ENCODE assay signal across 8 cellular contexts in the genomic region with DNA sequence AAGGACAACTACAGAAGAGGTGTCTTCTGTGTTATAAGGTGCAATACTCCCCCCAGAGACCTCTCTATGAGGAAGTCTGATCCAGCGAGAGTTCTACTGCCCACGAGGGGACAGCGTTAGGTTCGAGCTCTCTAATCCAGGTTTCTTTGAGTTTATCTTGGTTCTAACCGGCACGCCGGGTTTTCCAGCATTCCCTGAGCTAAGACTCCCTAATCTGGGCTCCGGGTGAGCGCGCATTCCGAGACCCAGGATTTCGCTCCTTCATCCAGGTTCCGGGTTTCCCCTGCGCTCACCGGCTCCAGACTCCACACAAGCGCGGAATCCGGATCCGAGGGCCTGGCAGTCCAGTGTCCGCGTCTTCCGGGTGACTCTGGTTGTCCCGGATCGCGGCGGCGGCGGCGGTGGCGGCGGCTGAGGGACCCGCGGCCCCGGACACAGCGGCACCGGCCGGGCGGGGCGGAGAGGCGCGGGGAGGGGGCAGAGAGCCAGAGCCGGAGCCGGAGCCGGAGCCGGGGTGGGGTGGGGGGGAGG. TPM values are rescaled to one million over a fixed set of nuclear protein-coding genes. Genes with fewer than 3 reads are reported as not detected.
A peak's percentile ranks its signal among the peaks of the same experiment; 100 is the strongest.
DNase-seq lines count a peak whose midpoint lies in the region; ATAC-seq and TF ChIP-seq lines count a peak whose summit lies in the region.

A gene with protein sequence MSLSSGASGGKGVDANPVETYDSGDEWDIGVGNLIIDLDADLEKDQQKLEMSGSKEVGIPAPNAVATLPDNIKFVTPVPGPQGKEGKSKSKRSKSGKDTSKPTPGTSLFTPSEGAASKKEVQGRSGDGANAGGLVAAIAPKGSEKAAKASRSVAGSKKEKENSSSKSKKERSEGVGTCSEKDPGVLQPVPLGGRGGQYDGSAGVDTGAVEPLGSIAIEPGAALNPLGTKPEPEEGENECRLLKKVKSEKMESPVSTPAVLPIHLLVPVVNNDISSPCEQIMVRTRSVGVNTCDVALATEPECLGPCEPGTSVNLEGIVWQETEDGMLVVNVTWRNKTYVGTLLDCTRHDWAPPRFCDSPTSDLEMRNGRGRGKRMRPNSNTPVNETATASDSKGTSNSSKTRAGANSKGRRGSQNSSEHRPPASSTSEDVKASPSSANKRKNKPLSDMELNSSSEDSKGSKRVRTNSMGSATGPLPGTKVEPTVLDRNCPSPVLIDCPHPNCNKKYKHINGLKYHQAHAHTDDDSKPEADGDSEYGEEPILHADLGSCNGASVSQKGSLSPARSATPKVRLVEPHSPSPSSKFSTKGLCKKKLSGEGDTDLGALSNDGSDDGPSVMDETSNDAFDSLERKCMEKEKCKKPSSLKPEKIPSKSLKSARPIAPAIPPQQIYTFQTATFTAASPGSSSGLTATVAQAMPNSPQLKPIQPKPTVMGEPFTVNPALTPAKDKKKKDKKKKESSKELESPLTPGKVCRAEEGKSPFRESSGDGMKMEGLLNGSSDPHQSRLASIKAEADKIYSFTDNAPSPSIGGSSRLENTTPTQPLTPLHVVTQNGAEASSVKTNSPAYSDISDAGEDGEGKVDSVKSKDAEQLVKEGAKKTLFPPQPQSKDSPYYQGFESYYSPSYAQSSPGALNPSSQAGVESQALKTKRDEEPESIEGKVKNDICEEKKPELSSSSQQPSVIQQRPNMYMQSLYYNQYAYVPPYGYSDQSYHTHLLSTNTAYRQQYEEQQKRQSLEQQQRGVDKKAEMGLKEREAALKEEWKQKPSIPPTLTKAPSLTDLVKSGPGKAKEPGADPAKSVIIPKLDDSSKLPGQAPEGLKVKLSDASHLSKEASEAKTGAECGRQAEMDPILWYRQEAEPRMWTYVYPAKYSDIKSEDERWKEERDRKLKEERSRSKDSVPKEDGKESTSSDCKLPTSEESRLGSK (N-terminal part only) (plus strand): TSS at position 373 of the 531 bp plus-strand sequence. CDS start 38,842 bp downstream, outside the sequence.

- peak in 1 of 4 donors; percentile 68 for TF ChIP-seq POLR2A in upper lobe of left lung (IDR thresholded peaks at IDR 0.05)

- WGBS in upper lobe of left lung, 2 donors: 0 to 4% methylated on average over 7 to 12 of the region's 45 CpGs

- intact Hi-C loops in T-helper 2 cell treated with Interferon-gamma antibody and Interleukin-4, amounts not matched to agents 100 ng/mL and 5 ng/mL, for 36 hours (cut with micrococcal nuclease): loop anchor here (1.0 kb wide), 1 partner anchor 73 kb away; a partner anchor contains a TSS
- intact Hi-C loops in left ventricle myocardium superior (cut with micrococcal nuclease): no loop called here

- TF ChIP-seq CTCF in HEK293 (tag by site-specific recombination; IDR thresholded peaks at IDR 0.05) (peak; percentile 36; the same call in 1 of the 2 replicates), progenitor cell of endocrine pancreas (IDR thresholded peaks at IDR 0.05; ENCODE audit: unreplicated experiment) (no peak), upper lobe of left lung (IDR thresholded peaks at IDR 0.05) (peak in 1 of 6 experiments; percentile 27)

- peaks cover 74% of the 10 kb centered on the region for H3K4me1 Mint-ChIP-seq in progenitor cell of endocrine pancreas (ENCODE audit: low read depth)

- CTCF ChIA-PET in HEK293 (lab: Yijun Ruan, JAX): interaction anchor here (0.5 to 0.6 kb wide), 2 partner anchors 34 to 186 kb away, joined by 3 to 4 read pairs; no protein-coding TSS in a partner anchor

- H3K27ac Mint-ChIP-seq in progenitor cell of endocrine pancreas: peak within 1 kb of the TSS; percentile 95

- DNase-seq in EH (ENCODE audit: low read depth) (peak; percentile 94), NCI-H146 (lab: John Stamatoyannopoulos, UW) (peak; percentile 80), left ventricle myocardium superior (peak; percentile 97), progenitor cell of endocrine pancreas (ENCODE audit: low spot score, unreplicated experiment) (peak; percentile 99), upper lobe of left lung (peak; percentile 94 to 98)

- H3K4me1 ChIP-seq in HEK293 (ENCODE audit: control insufficient read depth, insufficient read depth, low read length) (peaks cover 24% of the 10 kb centered on the region), upper lobe of left lung (peaks cover 47 to 67% (median 54%) of the 10 kb centered on the region in 4 donors)

- no peaks in the 10 kb centered on the region for H3K27me3 Mint-ChIP-seq in progenitor cell of endocrine pancreas

- H3K36me3 ChIP-seq in HEK293 (ENCODE audit: control insufficient read depth in 2 of 2, insufficient read depth in 1 of 2, low read length in 2 of 2) (no peaks in the 10 kb centered on the region; a peak in 1 of 3 replicates), upper lobe of left lung (peaks cover 0 to 4% (median 0%) of the 10 kb centered on the region in 4 donors)

- no peaks in the 10 kb centered on the region for H3K36me3 Mint-ChIP-seq in progenitor cell of endocrine pancreas (ENCODE audit: insufficient read depth)

- peak; percentile 83 for ATAC-seq in left ventricle myocardium superior
- peak; percentile 95 for ATAC-seq in upper lobe of left lung (ENCODE audit: low FRiP score in 2 of 2)

- POLR2A ChIA-PET in HEK293 (lab: Yijun Ruan, JAX): interaction anchor here (0.6 to 1.4 kb wide), 6 partner anchors 9 to 193 kb away, joined by 3 to 6 read pairs (median 3); a partner anchor contains a TSS

- H3K27ac ChIP-seq in HEK293 (ENCODE audit: extremely low read depth, low read depth, low read length) (peak within 1 kb of the TSS; percentile 39), angular gyrus (ENCODE audit: low read depth, low read length) (peak within 1 kb of the TSS; percentile 82), upper lobe of left lung (peak within 1 kb of the TSS; percentile 89 to 99 (median 92))

- peak in 1 of 4 donors; percentile 68 for TF ChIP-seq EP300 in upper lobe of left lung (IDR thresholded peaks at IDR 0.05)

- H3K4me3 Mint-ChIP-seq in progenitor cell of endocrine pancreas (ENCODE audit: low read depth): peak within 1 kb of the TSS; percentile 85

- no peaks in the 10 kb centered on the region for H3K27me3 ChIP-seq in upper lobe of left lung

- peak within 1 kb of the TSS; percentile 58 for H3K4me3 ChIP-seq in HEK293 (ENCODE audit: low read depth, low read length)
- peak within 1 kb of the TSS; percentile 81 to 95 (median 85) for H3K4me3 ChIP-seq in upper lobe of left lung

- H3K9me3 ChIP-seq in HEK293 (ENCODE audit: control insufficient read depth, insufficient read depth, low read depth, low read length) (no peaks in the 10 kb centered on the region), upper lobe of left lung (no peaks in the 10 kb centered on the region)

- H3K9me3 Mint-ChIP-seq in progenitor cell of endocrine pancreas (ENCODE audit: low read depth): no peaks in the 10 kb centered on the region

TF ChIP-seq in HEK293, 187 proteins besides CTCF, POLR2A, EP300 and RAD21 (continues in another document):
- TF ChIP-seq ZNF555 (tag by site-specific recombination; conservative IDR thresholded peaks at IDR 0.05): no peak
- no peak for TF ChIP-seq ZNF311 (tag by site-specific recombination; IDR thresholded peaks at IDR 0.05; ENCODE audit: borderline replicate concordance)
- no peak for TF ChIP-seq ZNF239 (tag by site-specific recombination; IDR thresholded peaks at IDR 0.05)
- 0 out of 2 replicates have a peak, but pooled peaks have one; percentile 31 for TF ChIP-seq FEZF1 (tag by site-specific recombination; IDR thresholded peaks at IDR 0.05)
- no peak for TF ChIP-seq ZNF266 (tag by site-specific recombination; IDR thresholded peaks at IDR 0.05; ENCODE audit: low read depth)
- no peak for TF ChIP-seq ZNF416 (tag by site-specific recombination; IDR thresholded peaks at IDR 0.05)
- TF ChIP-seq, protein P1, sequence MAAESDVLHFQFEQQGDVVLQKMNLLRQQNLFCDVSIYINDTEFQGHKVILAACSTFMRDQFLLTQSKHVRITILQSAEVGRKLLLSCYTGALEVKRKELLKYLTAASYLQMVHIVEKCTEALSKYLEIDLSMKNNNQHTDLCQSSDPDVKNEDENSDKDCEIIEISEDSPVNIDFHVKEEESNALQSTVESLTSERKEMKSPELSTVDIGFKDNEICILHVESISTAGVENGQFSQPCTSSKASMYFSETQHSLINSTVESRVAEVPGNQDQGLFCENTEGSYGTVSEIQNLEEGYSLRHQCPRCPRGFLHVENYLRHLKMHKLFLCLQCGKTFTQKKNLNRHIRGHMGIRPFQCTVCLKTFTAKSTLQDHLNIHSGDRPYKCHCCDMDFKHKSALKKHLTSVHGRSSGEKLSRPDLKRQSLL (tag by site-specific recombination; IDR thresholded peaks at IDR 0.05): peak; percentile 99
- no peak for TF ChIP-seq ZNF548 (tag by site-specific recombination; IDR thresholded peaks at IDR 0.05)
- 0 out of 2 replicates have a peak, but pooled peaks have one; percentile 8 for TF ChIP-seq ZNF146 (tag by site-specific recombination; IDR thresholded peaks at IDR 0.05)
- no peak for TF ChIP-seq ZNF426 (tag by site-specific recombination; IDR thresholded peaks at IDR 0.05)
- TF ChIP-seq GLI4 (tag by site-specific recombination; IDR thresholded peaks at IDR 0.05): peak; percentile 73; the same call in 1 of the 2 replicates
- TF ChIP-seq, protein P2, sequence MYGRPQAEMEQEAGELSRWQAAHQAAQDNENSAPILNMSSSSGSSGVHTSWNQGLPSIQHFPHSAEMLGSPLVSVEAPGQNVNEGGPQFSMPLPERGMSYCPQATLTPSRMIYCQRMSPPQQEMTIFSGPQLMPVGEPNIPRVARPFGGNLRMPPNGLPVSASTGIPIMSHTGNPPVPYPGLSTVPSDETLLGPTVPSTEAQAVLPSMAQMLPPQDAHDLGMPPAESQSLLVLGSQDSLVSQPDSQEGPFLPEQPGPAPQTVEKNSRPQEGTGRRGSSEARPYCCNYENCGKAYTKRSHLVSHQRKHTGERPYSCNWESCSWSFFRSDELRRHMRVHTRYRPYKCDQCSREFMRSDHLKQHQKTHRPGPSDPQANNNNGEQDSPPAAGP (tag by site-specific recombination; IDR thresholded peaks at IDR 0.05): peak; percentile 92
- TF ChIP-seq ZNF707 (tag by site-specific recombination; IDR thresholded peaks at IDR 0.05): no peak

RNA-seq across cellular contexts. Expression of the gene that starts here (rescaled TPM):
- 46.5 and 48.9 TPM in 2 replicates for total RNA-seq in T-helper 2 cell treated with Interferon-gamma antibody and Interleukin-4, amounts not matched to agents 100 ng/mL and 5 ng/mL, for 36 hours
- total RNA-seq in left ventricle myocardium superior: 17.7 TPM
- total RNA-seq in progenitor cell of endocrine pancreas: 72.0 and 75.3 TPM in 2 replicates
- 10 to 100 TPM; 30.4 to 65.0 (median 44.5) TPM for total RNA-seq in upper lobe of left lung

Comparison
In these comparisons a context has a peak if more than half of its experiments do, and no peak if none do; other contexts are left out.
1. Peak in every context shown above with its lines: DNase-seq, ATAC-seq, H3K4me3 ChIP-seq and H3K27ac ChIP-seq.
2. H3K27ac ChIP-seq: peak in every context shown above with its lines; median percentile 92 in upper lobe of left lung; 82 in angular gyrus; 39 in HEK293.